ENCODE assay signal across 21 cellular contexts in genomic region chr18:3075491-3075890, GRCh38.
DNase-seq lines count a peak whose midpoint lies in the region; ATAC-seq and TF ChIP-seq lines count a peak whose summit lies in the region.
"Had no signal": no experiment of that assay in that cellular context is flagged by ENCODE, and none has a peak within 500 bp of the region (broad histone marks: within the 10 kb centered on the region; RNA-seq: fewer than 3 reads in every experiment).

No MANE protein-coding gene starts in this region.

- CTCF ChIA-PET in naive thymus-derived CD4-positive, alpha-beta T cell (lab: Charles Lee): interaction anchor here (0.7 to 1.8 kb wide), 4 partner anchors 12 to 53 kb away, joined by 3 to 12 read pairs (median 4); no protein-coding TSS in a partner anchor

- peaks cover 0 to 7% of the 10 kb centered on the region in 2 donors for H3K4me1 ChIP-seq in naive thymus-derived CD4-positive, alpha-beta T cell (ENCODE audit: control insufficient read depth in 2 of 2, insufficient read depth in 2 of 2, low read length in 2 of 2)
- H3K4me1 ChIP-seq: gastrocnemius medialis, upper lobe of left lung had no signal

- H3K27ac ChIP-seq in naive thymus-derived CD4-positive, alpha-beta T cell (ENCODE audit: low read depth, low read length): no peak overlapping the region
- H3K27ac ChIP-seq: dorsolateral prefrontal cortex, gastrocnemius medialis, RWPE1, skin epidermis, upper lobe of left lung had no signal

- no peaks in the 10 kb centered on the region for H3K36me3 ChIP-seq in naive thymus-derived CD4-positive, alpha-beta T cell (ENCODE audit: control insufficient read depth in 2 of 3, insufficient read depth in 3 of 3, low read length in 3 of 3)
- H3K36me3 ChIP-seq: upper lobe of left lung had no signal

- POLR2A ChIA-PET in naive thymus-derived CD4-positive, alpha-beta T cell (lab: Charles Lee): interaction anchor here (0.7 to 5.7 kb wide), 6 partner anchors 12 to 73 kb away, joined by 3 to 47 read pairs (median 4); no protein-coding TSS in a partner anchor

- H3K36me3 Mint-ChIP-seq in activated T-cell treated with anti-CD3 and anti-CD28 coated beads, Interleukin-2, amount 50 U/mL, for 72 hours (ENCODE audit: insufficient read depth in 2 of 2): no peaks in the 10 kb centered on the region
- H3K36me3 Mint-ChIP-seq in brain: no peaks in the 10 kb centered on the region
- H3K36me3 Mint-ChIP-seq in naive thymus-derived CD4-positive, alpha-beta T cell: peaks cover 0 to 11% (median 7%) of the 10 kb centered on the region in 5 donors

- H3K9me3 ChIP-seq in naive thymus-derived CD4-positive, alpha-beta T cell (ENCODE audit: control insufficient read depth in 2 of 3, low read length in 3 of 3): no peaks in the 10 kb centered on the region
- H3K9me3 ChIP-seq: gastrocnemius medialis, upper lobe of left lung had no signal

- peak overlapping the region; percentile 28 for H3K27ac Mint-ChIP-seq in activated T-cell treated with anti-CD3 and anti-CD28 coated beads, Interleukin-2, amount 50 U/mL, for 72 hours
- peak overlapping the region in 3 of 5 experiments; percentile 40 to 83 (median 54) for H3K27ac Mint-ChIP-seq in brain
- H3K27ac Mint-ChIP-seq in naive thymus-derived CD4-positive, alpha-beta T cell: peak overlapping the region in 8 of 9 donors; percentile 61 to 93 (median 84)
- H3K27ac Mint-ChIP-seq: progenitor cell of endocrine pancreas; stimulated activated naive CD8-positive, alpha-beta T cell treated with anti-CD3 and anti-CD28 coated beads, Interleukin-15, Interleukin-2, amounts not matched to agents 100 ng/mL and 50 ng/mL, for 24 hours had no signal

- intact Hi-C loops in naive thymus-derived CD4-positive, alpha-beta T cell (cut with micrococcal nuclease): no loop called here

- peak in 1 of 2 donors; percentile 37 for ATAC-seq in activated T-cell treated with anti-CD3 and anti-CD28 coated beads, Interleukin-2, amount 50 U/mL, for 72 hours (replicated peaks in 1 of 2)
- no peak for ATAC-seq in naive thymus-derived CD4-positive, alpha-beta T cell
- ATAC-seq in HG02884 (IDR thresholded peaks at IDR 0.05; ENCODE audit: unreplicated experiment): no peak
- ATAC-seq: gastrocnemius medialis had no signal

- H3K4me3 ChIP-seq in naive thymus-derived CD4-positive, alpha-beta T cell (ENCODE audit: low read length): no peak overlapping the region
- H3K4me3 ChIP-seq: dorsolateral prefrontal cortex, gastrocnemius medialis, skin epidermis, upper lobe of left lung had no signal

- no peak for TF ChIP-seq CTCF in brain (conservative IDR thresholded peaks at IDR 0.05)

- H3K9me3 Mint-ChIP-seq in activated T-cell treated with anti-CD3 and anti-CD28 coated beads, Interleukin-2, amount 50 U/mL, for 72 hours: no peaks in the 10 kb centered on the region
- peaks cover 0 to 4% (median 0%) of the 10 kb centered on the region in 5 experiments for H3K9me3 Mint-ChIP-seq in brain
- H3K9me3 Mint-ChIP-seq in naive thymus-derived CD4-positive, alpha-beta T cell: no peaks in the 10 kb centered on the region
- H3K9me3 Mint-ChIP-seq: stimulated activated naive CD8-positive, alpha-beta T cell treated with anti-CD3 and anti-CD28 coated beads, Interleukin-15, Interleukin-2, amounts not matched to agents 100 ng/mL and 50 ng/mL, for 24 hours had no signal

- H3K4me3 Mint-ChIP-seq in activated T-cell treated with anti-CD3 and anti-CD28 coated beads, Interleukin-2, amount 50 U/mL, for 72 hours: peak overlapping the region in 1 of 2 donors; percentile 40
- peak overlapping the region in 1 of 5 experiments; percentile 19 for H3K4me3 Mint-ChIP-seq in brain
- peak overlapping the region in 7 of 10 donors; percentile 4 to 55 (median 30) for H3K4me3 Mint-ChIP-seq in naive thymus-derived CD4-positive, alpha-beta T cell
- H3K4me3 Mint-ChIP-seq: stimulated activated naive CD8-positive, alpha-beta T cell treated with anti-CD3 and anti-CD28 coated beads, Interleukin-15, Interleukin-2, amounts not matched to agents 100 ng/mL and 50 ng/mL, for 24 hours had no signal

- H3K27me3 ChIP-seq in naive thymus-derived CD4-positive, alpha-beta T cell (ENCODE audit: control insufficient read depth in 2 of 2, insufficient read depth in 2 of 2, low read length in 2 of 2): no peaks in the 10 kb centered on the region
- H3K27me3 ChIP-seq: dorsolateral prefrontal cortex, gastrocnemius medialis, upper lobe of left lung had no signal

- H3K27me3 Mint-ChIP-seq in activated T-cell treated with anti-CD3 and anti-CD28 coated beads, Interleukin-2, amount 50 U/mL, for 72 hours (ENCODE audit: low read depth): no peaks in the 10 kb centered on the region
- peaks cover 3% of the 10 kb centered on the region for H3K27me3 Mint-ChIP-seq in brain
- no peaks in the 10 kb centered on the region for H3K27me3 Mint-ChIP-seq in naive thymus-derived CD4-positive, alpha-beta T cell
- H3K27me3 Mint-ChIP-seq: progenitor cell of endocrine pancreas; stimulated activated naive CD8-positive, alpha-beta T cell treated with anti-CD3 and anti-CD28 coated beads, Interleukin-15, Interleukin-2, amounts not matched to agents 100 ng/mL and 50 ng/mL, for 24 hours had no signal

- peaks cover 29% of the 10 kb centered on the region for H3K4me1 Mint-ChIP-seq in activated T-cell treated with anti-CD3 and anti-CD28 coated beads, Interleukin-2, amount 50 U/mL, for 72 hours (ENCODE audit: low read depth)
- H3K4me1 Mint-ChIP-seq in brain: peaks cover 19% of the 10 kb centered on the region
- H3K4me1 Mint-ChIP-seq in naive thymus-derived CD4-positive, alpha-beta T cell: peaks cover 4 to 29% (median 20%) of the 10 kb centered on the region in 7 donors

- no peak for DNase-seq in activated T-cell treated with anti-CD3 and anti-CD28 coated beads, Interleukin-2, amount 50 U/mL, for 72 hours
- no peak for DNase-seq in activated T-cell treated with anti-CD3 and anti-CD28 coated beads, Interleukin-2, amount 50 U/mL, for 1 hour
- no peak for DNase-seq in naive thymus-derived CD4-positive, alpha-beta T cell
- DNase-seq in ureter (ENCODE audit: low spot score): peak; percentile 0
- DNase-seq in NCI-H226: no peak
- no peak for DNase-seq in NCI-H1436 treated with DMSO at 0.1 percent for 48 hours (lab: John Stamatoyannopoulos, UW)
- DNase-seq: activated CD4-positive, alpha-beta T cell treated with anti-CD3 and anti-CD28 coated beads for 48 hours; dorsolateral prefrontal cortex; gastrocnemius medialis; kidney glomerular epithelial cell; NCI-H1105 treated with DMSO at 0.1 percent for 48 hours; NCI-H2107; NCI-H524 treated with DMSO at 0.1 percent for 48 hours; SW 1271; upper lobe of left lung had no signal

Comparison
In these comparisons a context has a peak if more than half of its experiments do, and no peak if none do; other contexts are left out.
1. H3K27ac Mint-ChIP-seq: peak in every context shown above with its lines; median percentile 84 in naive thymus-derived CD4-positive, alpha-beta T cell; 54 in brain; 28 in activated T-cell treated with anti-CD3 and anti-CD28 coated beads, Interleukin-2, amount 50 U/mL, for 72 hours.